In the genomic region with DNA sequence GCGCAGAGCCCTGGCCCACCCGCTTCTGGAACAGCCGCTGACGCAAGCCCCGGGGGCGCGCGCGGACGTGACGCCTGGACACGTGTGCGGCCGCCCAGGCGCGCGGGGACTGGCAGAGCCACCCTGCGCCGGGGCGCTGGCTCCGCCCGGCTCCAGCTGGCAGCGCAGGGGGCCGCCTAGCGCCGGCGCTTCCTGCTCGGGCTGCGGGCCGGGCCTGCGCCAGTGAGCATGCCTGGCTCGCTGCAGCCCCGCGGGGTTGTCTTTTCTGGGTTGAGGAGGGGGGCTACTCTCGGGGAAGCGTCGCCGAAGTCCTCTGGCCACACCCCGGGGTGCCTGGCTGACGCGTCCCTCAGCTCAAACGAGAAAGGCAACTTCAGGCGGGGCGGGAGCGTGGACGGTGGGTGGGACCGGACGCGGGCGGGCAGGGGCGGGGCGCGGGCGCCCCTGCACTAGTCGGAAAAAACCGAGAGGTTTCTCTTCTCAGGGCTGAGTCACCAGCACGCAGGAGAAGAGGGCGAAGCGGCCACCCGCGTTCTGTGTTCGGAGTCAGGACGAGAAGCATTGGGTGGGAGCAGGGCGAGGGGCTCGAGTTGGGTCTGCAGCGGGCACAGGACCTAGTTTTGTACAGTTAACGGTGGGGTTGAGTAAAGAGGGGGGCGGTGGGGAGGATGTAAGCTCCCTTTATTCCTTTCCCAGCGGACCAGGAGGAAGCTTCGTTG, we compare ENCODE assay signal across 1 cellular context.
TF ChIP-seq lines count a peak whose summit lies in the region.

A gene with protein sequence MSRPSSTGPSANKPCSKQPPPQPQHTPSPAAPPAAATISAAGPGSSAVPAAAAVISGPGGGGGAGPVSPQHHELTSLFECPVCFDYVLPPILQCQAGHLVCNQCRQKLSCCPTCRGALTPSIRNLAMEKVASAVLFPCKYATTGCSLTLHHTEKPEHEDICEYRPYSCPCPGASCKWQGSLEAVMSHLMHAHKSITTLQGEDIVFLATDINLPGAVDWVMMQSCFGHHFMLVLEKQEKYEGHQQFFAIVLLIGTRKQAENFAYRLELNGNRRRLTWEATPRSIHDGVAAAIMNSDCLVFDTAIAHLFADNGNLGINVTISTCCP (minus strand): TSS at position 48 of the 719 bp plus-strand sequence. CDS start 320 bp downstream, outside the sequence.

TF ChIP-seq in HepG2, 621 proteins besides CTCF, POLR2A, EP300 and RAD21 (continued from another document and continues in another):
- TF ChIP-seq ZNF3 (CRISPR knock-in tag; IDR thresholded peaks at IDR 0.05) = no peak
- TF ChIP-seq, protein P1, sequence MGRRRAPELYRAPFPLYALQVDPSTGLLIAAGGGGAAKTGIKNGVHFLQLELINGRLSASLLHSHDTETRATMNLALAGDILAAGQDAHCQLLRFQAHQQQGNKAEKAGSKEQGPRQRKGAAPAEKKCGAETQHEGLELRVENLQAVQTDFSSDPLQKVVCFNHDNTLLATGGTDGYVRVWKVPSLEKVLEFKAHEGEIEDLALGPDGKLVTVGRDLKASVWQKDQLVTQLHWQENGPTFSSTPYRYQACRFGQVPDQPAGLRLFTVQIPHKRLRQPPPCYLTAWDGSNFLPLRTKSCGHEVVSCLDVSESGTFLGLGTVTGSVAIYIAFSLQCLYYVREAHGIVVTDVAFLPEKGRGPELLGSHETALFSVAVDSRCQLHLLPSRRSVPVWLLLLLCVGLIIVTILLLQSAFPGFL (CRISPR knock-in tag; IDR thresholded peaks at IDR 0.05) = no peak
- TF ChIP-seq, protein P2, sequence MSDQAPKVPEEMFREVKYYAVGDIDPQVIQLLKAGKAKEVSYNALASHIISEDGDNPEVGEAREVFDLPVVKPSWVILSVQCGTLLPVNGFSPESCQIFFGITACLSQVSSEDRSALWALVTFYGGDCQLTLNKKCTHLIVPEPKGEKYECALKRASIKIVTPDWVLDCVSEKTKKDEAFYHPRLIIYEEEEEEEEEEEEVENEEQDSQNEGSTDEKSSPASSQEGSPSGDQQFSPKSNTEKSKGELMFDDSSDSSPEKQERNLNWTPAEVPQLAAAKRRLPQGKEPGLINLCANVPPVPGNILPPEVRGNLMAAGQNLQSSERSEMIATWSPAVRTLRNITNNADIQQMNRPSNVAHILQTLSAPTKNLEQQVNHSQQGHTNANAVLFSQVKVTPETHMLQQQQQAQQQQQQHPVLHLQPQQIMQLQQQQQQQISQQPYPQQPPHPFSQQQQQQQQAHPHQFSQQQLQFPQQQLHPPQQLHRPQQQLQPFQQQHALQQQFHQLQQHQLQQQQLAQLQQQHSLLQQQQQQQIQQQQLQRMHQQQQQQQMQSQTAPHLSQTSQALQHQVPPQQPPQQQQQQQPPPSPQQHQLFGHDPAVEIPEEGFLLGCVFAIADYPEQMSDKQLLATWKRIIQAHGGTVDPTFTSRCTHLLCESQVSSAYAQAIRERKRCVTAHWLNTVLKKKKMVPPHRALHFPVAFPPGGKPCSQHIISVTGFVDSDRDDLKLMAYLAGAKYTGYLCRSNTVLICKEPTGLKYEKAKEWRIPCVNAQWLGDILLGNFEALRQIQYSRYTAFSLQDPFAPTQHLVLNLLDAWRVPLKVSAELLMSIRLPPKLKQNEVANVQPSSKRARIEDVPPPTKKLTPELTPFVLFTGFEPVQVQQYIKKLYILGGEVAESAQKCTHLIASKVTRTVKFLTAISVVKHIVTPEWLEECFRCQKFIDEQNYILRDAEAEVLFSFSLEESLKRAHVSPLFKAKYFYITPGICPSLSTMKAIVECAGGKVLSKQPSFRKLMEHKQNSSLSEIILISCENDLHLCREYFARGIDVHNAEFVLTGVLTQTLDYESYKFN (CRISPR knock-in tag; conservative IDR thresholded peaks at IDR 0.05) = peak; percentile 65
- TF ChIP-seq, protein P3, sequence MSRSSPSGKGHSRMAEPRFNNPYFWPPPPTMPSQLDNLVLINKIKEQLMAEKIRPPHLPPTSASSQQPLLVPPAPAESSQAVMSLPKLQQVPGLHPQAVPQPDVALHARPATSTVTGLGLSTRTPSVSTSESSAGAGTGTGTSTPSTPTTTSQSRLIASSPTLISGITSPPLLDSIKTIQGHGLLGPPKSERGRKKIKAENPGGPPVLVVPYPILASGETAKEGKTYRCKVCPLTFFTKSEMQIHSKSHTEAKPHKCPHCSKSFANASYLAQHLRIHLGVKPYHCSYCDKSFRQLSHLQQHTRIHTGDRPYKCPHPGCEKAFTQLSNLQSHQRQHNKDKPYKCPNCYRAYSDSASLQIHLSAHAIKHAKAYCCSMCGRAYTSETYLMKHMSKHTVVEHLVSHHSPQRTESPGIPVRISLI (CRISPR knock-in tag; IDR thresholded peaks at IDR 0.05; ENCODE audit: borderline replicate concordance) = peak; percentile 49; the same call in 1 of the 2 replicates
- TF ChIP-seq, protein P4, sequence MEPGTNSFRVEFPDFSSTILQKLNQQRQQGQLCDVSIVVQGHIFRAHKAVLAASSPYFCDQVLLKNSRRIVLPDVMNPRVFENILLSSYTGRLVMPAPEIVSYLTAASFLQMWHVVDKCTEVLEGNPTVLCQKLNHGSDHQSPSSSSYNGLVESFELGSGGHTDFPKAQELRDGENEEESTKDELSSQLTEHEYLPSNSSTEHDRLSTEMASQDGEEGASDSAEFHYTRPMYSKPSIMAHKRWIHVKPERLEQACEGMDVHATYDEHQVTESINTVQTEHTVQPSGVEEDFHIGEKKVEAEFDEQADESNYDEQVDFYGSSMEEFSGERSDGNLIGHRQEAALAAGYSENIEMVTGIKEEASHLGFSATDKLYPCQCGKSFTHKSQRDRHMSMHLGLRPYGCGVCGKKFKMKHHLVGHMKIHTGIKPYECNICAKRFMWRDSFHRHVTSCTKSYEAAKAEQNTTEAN (CRISPR knock-in tag; conservative IDR thresholded peaks at IDR 0.05) = no peak
- TF ChIP-seq SNAPC2 (CRISPR knock-in tag; IDR thresholded peaks at IDR 0.05) = no peak
- no peak for TF ChIP-seq ZNF549 (CRISPR knock-in tag; IDR thresholded peaks at IDR 0.05)
- TF ChIP-seq HDAC1 (CRISPR knock-in tag; IDR thresholded peaks at IDR 0.05) = peak; percentile 65; the same call in 1 of the 2 replicates
- 0 out of 2 replicates have a peak, but pooled peaks have one; percentile 49 for TF ChIP-seq ZNF788 (CRISPR knock-in tag; IDR thresholded peaks at IDR 0.05; ENCODE audit: borderline replicate concordance)
- TF ChIP-seq, protein P5, sequence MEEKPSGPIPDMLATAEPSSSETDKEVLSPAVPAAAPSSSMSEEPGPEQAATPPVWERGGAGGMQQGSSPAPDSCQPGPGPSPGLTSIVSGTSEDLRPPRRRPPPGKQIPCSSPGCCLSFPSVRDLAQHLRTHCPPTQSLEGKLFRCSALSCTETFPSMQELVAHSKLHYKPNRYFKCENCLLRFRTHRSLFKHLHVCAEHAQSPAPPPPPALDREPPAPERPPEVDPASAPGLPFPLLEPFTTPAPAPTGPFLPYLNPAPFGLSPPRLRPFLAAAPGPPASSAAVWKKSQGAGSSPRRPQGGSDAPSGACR (CRISPR knock-in tag; IDR thresholded peaks at IDR 0.05) = no peak
- TF ChIP-seq, protein P6, sequence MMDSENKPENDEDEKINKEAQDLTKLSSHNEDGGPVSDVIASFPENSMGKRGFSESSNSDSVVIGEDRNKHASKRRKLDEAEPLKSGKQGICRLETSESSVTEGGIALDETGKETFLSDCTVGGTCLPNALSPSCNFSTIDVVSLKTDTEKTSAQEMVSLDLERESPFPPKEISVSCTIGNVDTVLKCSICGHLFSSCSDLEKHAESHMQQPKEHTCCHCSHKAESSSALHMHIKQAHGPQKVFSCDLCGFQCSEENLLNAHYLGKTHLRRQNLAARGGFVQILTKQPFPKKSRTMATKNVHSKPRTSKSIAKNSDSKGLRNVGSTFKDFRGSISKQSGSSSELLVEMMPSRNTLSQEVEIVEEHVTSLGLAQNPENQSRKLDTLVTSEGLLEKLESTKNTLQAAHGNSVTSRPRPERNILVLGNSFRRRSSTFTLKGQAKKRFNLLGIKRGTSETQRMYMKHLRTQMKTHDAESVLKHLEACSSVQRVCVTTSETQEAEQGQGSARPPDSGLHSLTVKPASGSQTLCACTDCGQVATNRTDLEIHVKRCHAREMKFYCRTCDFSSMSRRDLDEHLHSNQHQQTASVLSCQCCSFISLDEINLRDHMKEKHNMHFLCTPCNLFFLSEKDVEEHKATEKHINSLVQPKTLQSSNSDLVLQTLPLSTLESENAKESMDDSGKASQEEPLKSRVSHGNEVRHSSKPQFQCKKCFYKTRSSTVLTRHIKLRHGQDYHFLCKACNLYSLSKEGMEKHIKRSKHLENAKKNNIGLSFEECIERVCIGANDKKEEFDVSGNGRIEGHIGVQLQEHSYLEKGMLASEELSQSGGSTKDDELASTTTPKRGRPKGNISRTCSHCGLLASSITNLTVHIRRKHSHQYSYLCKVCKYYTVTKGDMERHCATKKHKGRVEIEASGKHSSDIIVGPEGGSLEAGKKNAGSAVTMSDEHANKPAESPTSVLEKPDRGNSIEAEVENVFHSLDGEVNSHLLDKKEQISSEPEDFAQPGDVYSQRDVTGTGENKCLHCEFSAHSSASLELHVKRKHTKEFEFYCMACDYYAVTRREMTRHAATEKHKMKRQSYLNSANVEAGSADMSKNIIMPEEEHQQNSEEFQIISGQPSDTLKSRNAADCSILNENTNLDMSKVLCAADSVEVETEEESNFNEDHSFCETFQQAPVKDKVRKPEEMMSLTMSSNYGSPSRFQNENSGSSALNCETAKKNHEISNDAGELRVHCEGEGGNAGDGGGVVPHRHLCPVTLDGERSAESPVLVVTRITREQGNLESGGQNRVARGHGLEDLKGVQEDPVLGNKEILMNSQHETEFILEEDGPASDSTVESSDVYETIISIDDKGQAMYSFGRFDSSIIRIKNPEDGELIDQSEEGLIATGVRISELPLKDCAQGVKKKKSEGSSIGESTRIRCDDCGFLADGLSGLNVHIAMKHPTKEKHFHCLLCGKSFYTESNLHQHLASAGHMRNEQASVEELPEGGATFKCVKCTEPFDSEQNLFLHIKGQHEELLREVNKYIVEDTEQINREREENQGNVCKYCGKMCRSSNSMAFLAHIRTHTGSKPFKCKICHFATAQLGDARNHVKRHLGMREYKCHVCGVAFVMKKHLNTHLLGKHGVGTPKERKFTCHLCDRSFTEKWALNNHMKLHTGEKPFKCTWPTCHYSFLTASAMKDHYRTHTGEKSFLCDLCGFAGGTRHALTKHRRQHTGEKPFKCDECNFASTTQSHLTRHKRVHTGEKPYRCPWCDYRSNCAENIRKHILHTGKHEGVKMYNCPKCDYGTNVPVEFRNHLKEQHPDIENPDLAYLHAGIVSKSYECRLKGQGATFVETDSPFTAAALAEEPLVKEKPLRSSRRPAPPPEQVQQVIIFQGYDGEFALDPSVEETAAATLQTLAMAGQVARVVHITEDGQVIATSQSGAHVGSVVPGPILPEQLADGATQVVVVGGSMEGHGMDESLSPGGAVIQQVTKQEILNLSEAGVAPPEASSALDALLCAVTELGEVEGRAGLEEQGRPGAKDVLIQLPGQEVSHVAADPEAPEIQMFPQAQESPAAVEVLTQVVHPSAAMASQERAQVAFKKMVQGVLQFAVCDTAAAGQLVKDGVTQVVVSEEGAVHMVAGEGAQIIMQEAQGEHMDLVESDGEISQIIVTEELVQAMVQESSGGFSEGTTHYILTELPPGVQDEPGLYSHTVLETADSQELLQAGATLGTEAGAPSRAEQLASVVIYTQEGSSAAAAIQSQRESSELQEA (CRISPR knock-in tag; IDR thresholded peaks at IDR 0.05; ENCODE audit: not compliant biosample characterization) = no peak
- no peak for TF ChIP-seq SATB2 (CRISPR knock-in tag; IDR thresholded peaks at IDR 0.05)
- peak; percentile 70 for TF ChIP-seq ZNF446 (CRISPR knock-in tag; IDR thresholded peaks at IDR 0.05)
- TF ChIP-seq ZNF501 (CRISPR knock-in tag; IDR thresholded peaks at IDR 0.05) = peak; percentile 88
- TF ChIP-seq, protein P7, sequence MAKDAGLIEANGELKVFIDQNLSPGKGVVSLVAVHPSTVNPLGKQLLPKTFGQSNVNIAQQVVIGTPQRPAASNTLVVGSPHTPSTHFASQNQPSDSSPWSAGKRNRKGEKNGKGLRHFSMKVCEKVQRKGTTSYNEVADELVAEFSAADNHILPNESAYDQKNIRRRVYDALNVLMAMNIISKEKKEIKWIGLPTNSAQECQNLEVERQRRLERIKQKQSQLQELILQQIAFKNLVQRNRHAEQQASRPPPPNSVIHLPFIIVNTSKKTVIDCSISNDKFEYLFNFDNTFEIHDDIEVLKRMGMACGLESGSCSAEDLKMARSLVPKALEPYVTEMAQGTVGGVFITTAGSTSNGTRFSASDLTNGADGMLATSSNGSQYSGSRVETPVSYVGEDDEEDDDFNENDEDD (CRISPR knock-in tag; IDR thresholded peaks at IDR 0.05; ENCODE audit: borderline replicate concordance) = peak; percentile 78; the same call in 1 of the 2 replicates
- TF ChIP-seq NKX3-1 (CRISPR knock-in tag; IDR thresholded peaks at IDR 0.05) = peak; percentile 40; the same call in 1 of the 2 replicates
- TF ChIP-seq PTBP1 (IDR thresholded peaks at IDR 0.05; ENCODE audit: low read depth, low read length, poor library complexity, severe bottlenecking) = no peak
- TF ChIP-seq ZMYM4 (CRISPR knock-in tag; IDR thresholded peaks at IDR 0.05) = peak; percentile 71; the same call in 1 of the 2 replicates
- peak; percentile 28 for TF ChIP-seq HNRNPK (IDR thresholded peaks at IDR 0.05; ENCODE audit: low read depth, low read length, poor library complexity, severe bottlenecking)
- 0 out of 2 replicates have a peak, but pooled peaks have one; percentile 15 for TF ChIP-seq DR1 (CRISPR knock-in tag; IDR thresholded peaks at IDR 0.05)
- 0 out of 2 replicates have a peak, but pooled peaks have one; percentile 6 for TF ChIP-seq ZNF766 (CRISPR knock-in tag; IDR thresholded peaks at IDR 0.05; ENCODE audit: borderline replicate concordance)
- TF ChIP-seq ETV5 (CRISPR knock-in tag; IDR thresholded peaks at IDR 0.05; ENCODE audit: borderline replicate concordance) = peak; percentile 62; the same call in 1 of the 2 replicates
- peak; percentile 86 for TF ChIP-seq CEBPB (IDR thresholded peaks at IDR 0.05; ENCODE audit: borderline replicate concordance, low read depth, low read length)
- TF ChIP-seq MXI1 (IDR thresholded peaks at IDR 0.05; ENCODE audit: borderline replicate concordance, low read depth, low read length) = peak; percentile 96
- peak; percentile 94 for TF ChIP-seq ZNF224 (CRISPR knock-in tag; IDR thresholded peaks at IDR 0.05)
- TF ChIP-seq, protein P8, sequence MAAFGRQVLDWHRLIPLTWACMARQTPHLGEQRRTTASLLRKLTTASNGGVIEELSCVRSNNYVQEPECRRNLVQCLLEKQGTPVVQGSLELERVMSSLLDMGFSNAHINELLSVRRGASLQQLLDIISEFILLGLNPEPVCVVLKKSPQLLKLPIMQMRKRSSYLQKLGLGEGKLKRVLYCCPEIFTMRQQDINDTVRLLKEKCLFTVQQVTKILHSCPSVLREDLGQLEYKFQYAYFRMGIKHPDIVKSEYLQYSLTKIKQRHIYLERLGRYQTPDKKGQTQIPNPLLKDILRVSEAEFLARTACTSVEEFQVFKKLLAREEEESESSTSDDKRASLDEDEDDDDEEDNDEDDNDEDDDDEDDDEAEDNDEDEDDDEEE (CRISPR knock-in tag; IDR thresholded peaks at IDR 0.05) = no peak
- TF ChIP-seq, protein P9, sequence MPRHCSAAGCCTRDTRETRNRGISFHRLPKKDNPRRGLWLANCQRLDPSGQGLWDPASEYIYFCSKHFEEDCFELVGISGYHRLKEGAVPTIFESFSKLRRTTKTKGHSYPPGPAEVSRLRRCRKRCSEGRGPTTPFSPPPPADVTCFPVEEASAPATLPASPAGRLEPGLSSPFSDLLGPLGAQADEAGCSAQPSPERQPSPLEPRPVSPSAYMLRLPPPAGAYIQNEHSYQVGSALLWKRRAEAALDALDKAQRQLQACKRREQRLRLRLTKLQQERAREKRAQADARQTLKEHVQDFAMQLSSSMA (CRISPR knock-in tag; IDR thresholded peaks at IDR 0.05) = no peak; the same call in 1 of the 2 replicates
- TF ChIP-seq ARHGAP35 (CRISPR knock-in tag; IDR thresholded peaks at IDR 0.05; ENCODE audit: borderline replicate concordance) = 0 out of 2 replicates have a peak, but pooled peaks have one; percentile 21
- no peak for TF ChIP-seq GPN1 (CRISPR knock-in tag; IDR thresholded peaks at IDR 0.05; ENCODE audit: borderline replicate concordance)
